In genomic region chr5:66180282-66180955, GRCh38 we compare ENCODE assay signal across 23 cellular contexts.
"Had no signal": no experiment of that assay in that cellular context is flagged by ENCODE, and none has a peak within 500 bp of the region (broad histone marks: within the 10 kb centered on the region; RNA-seq: fewer than 3 reads in every experiment).

No MANE protein-coding gene starts in this region.

- H3K9me3 Mint-ChIP-seq: activated CD4-positive, alpha-beta memory T cell treated with anti-CD3 and anti-CD28 coated beads, Interleukin-2, amount 10 ng/mL, durations not matched to agents 7 days and 5 days; activated naive CD4-positive, alpha-beta T cell treated with anti-CD3 and anti-CD28 coated beads, Interleukin-2, amount 50 U/mL, for 72 hours had no signal

- H3K4me1 ChIP-seq: gastroesophageal sphincter, heart left ventricle, upper lobe of right lung had no signal

- H3K27me3 ChIP-seq: brain microvascular endothelial cell, gastroesophageal sphincter, heart left ventricle, upper lobe of right lung had no signal

- H3K27me3 Mint-ChIP-seq: activated CD4-positive, alpha-beta memory T cell treated with anti-CD3 and anti-CD28 coated beads, Interleukin-2, amount 10 ng/mL, durations not matched to agents 7 days and 5 days had no signal

- FAIRE-seq: colon, endometrium had no signal

- H3K9me3 ChIP-seq: gastroesophageal sphincter, heart left ventricle, thoracic aorta, upper lobe of right lung had no signal

- DNase-seq: activated CD4-positive, alpha-beta memory T cell treated with anti-CD3 and anti-CD28 coated beads, Interleukin-2, amount 10 ng/mL, durations not matched to agents 7 days and 5 days; activated effector memory CD4-positive, alpha-beta T cell treated with anti-CD3 and anti-CD28 coated beads, Interleukin-2, amount 50 U/mL, for 16 hours; activated T-cell treated with anti-CD3 and anti-CD28 coated beads, Interleukin-2, amount 50 U/mL, for 48 hours; aorta; brain microvascular endothelial cell; central memory CD4-positive, alpha-beta T cell; heart left ventricle; left ventricle myocardium superior; occipital lobe; retina; stimulated activated CD4-positive, alpha-beta T cell treated with anti-CD3 and anti-CD28 coated beads, Interleukin-12 subunit alpha, Interleukin-12 subunit beta, amount 100 ng/mL, for 4 hours; stimulated activated CD4-positive, alpha-beta T cell treated with anti-CD3 and anti-CD28 coated beads, Interleukin-1b, Interleukin-23, amount 100 ng/mL, for 48 hours; stimulated activated CD8-positive, alpha-beta memory T cell treated with anti-CD3 and anti-CD28 coated beads, Interleukin-4, amount 100 ng/mL, for 48 hours; stimulated activated naive CD8-positive, alpha-beta T cell treated with anti-CD3 and anti-CD28 coated beads, Interleukin-15, Interleukin-2, amounts not matched to agents 100 U/mL and 50 U/mL, for 24 hours; SW 1271; T-helper 2 cell; upper lobe of right lung had no signal

- H3K27ac Mint-ChIP-seq: activated CD4-positive, alpha-beta memory T cell treated with anti-CD3 and anti-CD28 coated beads, Interleukin-2, amount 10 ng/mL, durations not matched to agents 7 days and 5 days had no signal

- ATAC-seq: gastroesophageal sphincter; heart left ventricle; left ventricle myocardium superior; stimulated activated naive CD8-positive, alpha-beta T cell treated with anti-CD3 and anti-CD28 coated beads, Interleukin-15, Interleukin-2, amounts not matched to agents 100 U/mL and 50 U/mL, for 24 hours; upper lobe of right lung had no signal

- H3K27ac ChIP-seq: brain microvascular endothelial cell, gastroesophageal sphincter, heart left ventricle, thoracic aorta, upper lobe of right lung, VCaP had no signal

- H3K4me3 Mint-ChIP-seq: activated CD4-positive, alpha-beta memory T cell treated with anti-CD3 and anti-CD28 coated beads, Interleukin-2, amount 10 ng/mL, durations not matched to agents 7 days and 5 days had no signal

- H3K4me3 ChIP-seq: gastroesophageal sphincter, heart left ventricle, thoracic aorta, upper lobe of right lung had no signal
